ENCODE assay signal across 8 cellular contexts in the genomic region with DNA sequence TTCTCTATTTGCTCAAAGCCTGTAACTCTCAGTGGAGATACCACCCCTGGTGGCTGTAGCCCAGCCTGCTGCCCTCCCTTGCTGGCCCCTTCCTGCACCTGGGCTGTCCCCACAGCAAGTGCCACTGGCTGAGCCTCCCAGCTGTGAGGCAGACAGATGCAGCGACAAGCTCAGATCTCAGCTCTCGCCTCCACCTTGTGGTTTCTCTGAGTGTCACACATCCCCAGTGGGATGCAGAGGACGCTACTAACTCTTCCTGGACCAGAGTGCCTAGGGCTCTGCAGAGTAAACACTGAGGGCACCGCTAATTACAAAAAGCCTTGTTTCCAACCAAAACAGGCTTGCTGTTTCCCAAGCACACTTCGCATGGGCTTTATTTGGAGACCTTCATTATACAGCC. TPM values are rescaled to one million over a fixed set of nuclear protein-coding genes. Genes with fewer than 3 reads are reported as not detected.
DNase-seq lines count a peak whose midpoint lies in the region; ATAC-seq and TF ChIP-seq lines count a peak whose summit lies in the region.

No MANE protein-coding gene starts in this region.

- ATAC-seq in stimulated activated effector memory CD8-positive, alpha-beta T cell treated with anti-CD3 and anti-CD28 coated beads, Interleukin-12 subunit alpha, Interleukin-12 subunit beta, amount 100 ng/mL, for 72 hours = peak; percentile 95
- ATAC-seq in GM19035 (IDR thresholded peaks at IDR 0.05; ENCODE audit: unreplicated experiment) = no peak

- no peaks in the 10 kb centered on the region for H3K9me3 Mint-ChIP-seq in endothelial cell (ENCODE audit: unreplicated experiment)
- no peaks in the 10 kb centered on the region for H3K9me3 Mint-ChIP-seq in stimulated activated effector memory CD8-positive, alpha-beta T cell treated with anti-CD3 and anti-CD28 coated beads, Interleukin-12 subunit alpha, Interleukin-12 subunit beta, amount 100 ng/mL, for 72 hours

- TF ChIP-seq CTCF in GM13976 (IDR thresholded peaks at IDR 0.05; ENCODE audit: borderline replicate concordance, control extremely low read depth, extremely low read depth, insufficient read depth, missing control alignments) (peak; percentile 22), endothelial cell (IDR thresholded peaks at IDR 0.05; ENCODE audit: unreplicated experiment) (peak; percentile 22)

- H3K27ac Mint-ChIP-seq in endothelial cell (ENCODE audit: unreplicated experiment) = no peak overlapping the region
- H3K27ac Mint-ChIP-seq in stimulated activated effector memory CD8-positive, alpha-beta T cell treated with anti-CD3 and anti-CD28 coated beads, Interleukin-12 subunit alpha, Interleukin-12 subunit beta, amount 100 ng/mL, for 72 hours = peak overlapping the region; percentile 79

- DNase-seq in ACHN (peak; percentile 9), GM13976 (ENCODE audit: low spot score) (peak; percentile 76), RKO (ENCODE audit: low spot score) (peak; percentile 59), endothelial cell (ENCODE audit: low spot score) (peak; percentile 41), DMS114 treated with DMSO at 0.1 percent for 48 hours (lab: John Stamatoyannopoulos, UW; ENCODE audit: unreplicated experiment) (no peak), HK-2 (ENCODE audit: unreplicated experiment) (no peak)
- peak in 1 of 2 donors; percentile 64 for DNase-seq in stimulated activated effector memory CD8-positive, alpha-beta T cell treated with anti-CD3 and anti-CD28 coated beads, Interleukin-12 subunit alpha, Interleukin-12 subunit beta, amount 100 ng/mL, for 72 hours (ENCODE audit: low spot score in 2 of 2)

- peaks cover 3% of the 10 kb centered on the region for H3K27me3 Mint-ChIP-seq in endothelial cell (ENCODE audit: unreplicated experiment)

- in situ Hi-C loops in ACHN (cut with HindIII; ENCODE audit: low pct_ligation_motif_present, low pct_unique_long_range_greater_than_20kb, low sequenced_read_pairs) = no loop called here
- in situ Hi-C loops in GM13976 (cut with MboI; ENCODE audit: low sequenced_read_pairs, unreplicated experiment) = no loop called here

- H3K36me3 Mint-ChIP-seq in endothelial cell (ENCODE audit: low read depth, unreplicated experiment) = no peaks in the 10 kb centered on the region
- H3K36me3 Mint-ChIP-seq in stimulated activated effector memory CD8-positive, alpha-beta T cell treated with anti-CD3 and anti-CD28 coated beads, Interleukin-12 subunit alpha, Interleukin-12 subunit beta, amount 100 ng/mL, for 72 hours = no peaks in the 10 kb centered on the region

- no peak overlapping the region for H3K4me3 Mint-ChIP-seq in endothelial cell (ENCODE audit: unreplicated experiment)
- H3K4me3 Mint-ChIP-seq in stimulated activated effector memory CD8-positive, alpha-beta T cell treated with anti-CD3 and anti-CD28 coated beads, Interleukin-12 subunit alpha, Interleukin-12 subunit beta, amount 100 ng/mL, for 72 hours = no peak overlapping the region

- peaks cover 6% of the 10 kb centered on the region for H3K4me1 Mint-ChIP-seq in endothelial cell (ENCODE audit: unreplicated experiment)
- H3K4me1 Mint-ChIP-seq in stimulated activated effector memory CD8-positive, alpha-beta T cell treated with anti-CD3 and anti-CD28 coated beads, Interleukin-12 subunit alpha, Interleukin-12 subunit beta, amount 100 ng/mL, for 72 hours = peaks cover 21% of the 10 kb centered on the region

RNA-seq across cellular contexts. Expression of a gene that starts 8.9 kb away (rescaled TPM):
- total RNA-seq in endothelial cell (ENCODE audit: unreplicated experiment) = 11.5 TPM

Comparison
In these comparisons a context has a peak if more than half of its experiments do, and no peak if none do; other contexts are left out.
1. DNase-seq: peak in ACHN (single experiment), GM13976 (single experiment), RKO (single experiment) and endothelial cell (single experiment); none in DMS114 treated with DMSO at 0.1 percent for 48 hours (single experiment) and HK-2 (single experiment).